11 cellular contexts compared by ENCODE assay signal in the genomic region with DNA sequence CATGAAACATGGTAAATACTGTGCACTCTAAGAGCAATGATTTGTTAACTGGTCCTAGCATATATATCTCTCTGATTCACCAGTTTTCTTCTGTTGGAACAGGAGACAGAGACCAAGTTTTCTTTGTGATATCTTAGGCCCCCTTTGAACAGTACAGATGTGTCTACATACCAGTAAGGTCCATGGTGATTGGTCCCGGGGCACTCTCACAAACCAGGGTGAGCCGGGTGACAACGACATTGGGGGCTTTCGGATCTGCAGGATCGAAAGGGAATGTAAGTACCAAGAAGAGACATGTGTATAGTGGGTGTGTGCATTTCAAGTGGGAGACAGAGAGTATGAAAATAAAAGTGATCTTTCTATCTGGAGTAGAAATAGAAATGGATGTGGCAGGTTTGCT. TPM values are rescaled to one million over a fixed set of nuclear protein-coding genes. Genes with fewer than 3 reads are reported as not detected.
DNase-seq lines count a peak whose midpoint lies in the region; ATAC-seq and TF ChIP-seq lines count a peak whose summit lies in the region.
"Had no signal": no experiment of that assay in that cellular context is flagged by ENCODE, and none has a peak within 500 bp of the region (broad histone marks: within the 10 kb centered on the region; RNA-seq: fewer than 3 reads in every experiment).

No MANE protein-coding gene starts in this region.

- H3K4me3 Mint-ChIP-seq in MCF 10A (ENCODE audit: unreplicated experiment) = no peak overlapping the region
- H3K4me3 Mint-ChIP-seq in activated T-helper 1 cell treated with anti-CD3 and anti-CD28 coated beads, Interleukin-12 subunit alpha, Interleukin-12 subunit beta, Interleukin-2, Interleukin-4 antibody, amounts not matched to agents 30 ng/mL and 10 ng/mL and 1 ng/mL, durations not matched to agents 14 hours and 24 hours and 36 hours = peak overlapping the region; percentile 79

- H3K36me3 Mint-ChIP-seq in MCF 10A (ENCODE audit: insufficient read depth, unreplicated experiment) = peaks cover 6% of the 10 kb centered on the region
- H3K36me3 Mint-ChIP-seq in activated T-helper 1 cell treated with anti-CD3 and anti-CD28 coated beads, Interleukin-12 subunit alpha, Interleukin-12 subunit beta, Interleukin-2, Interleukin-4 antibody, amounts not matched to agents 30 ng/mL and 10 ng/mL and 1 ng/mL, durations not matched to agents 14 hours and 24 hours and 36 hours (ENCODE audit: low read depth) = peaks cover 67% of the 10 kb centered on the region

- no peak overlapping the region for H3K14ac ChIP-seq in mesenchymal stem cell (ENCODE audit: low read length in 2 of 2)

- H4K8ac ChIP-seq in mesenchymal stem cell (ENCODE audit: low read length) = no peak overlapping the region

- H3K27me3 Mint-ChIP-seq in MCF 10A (ENCODE audit: insufficient read depth, unreplicated experiment) = no peaks in the 10 kb centered on the region
- H3K27me3 Mint-ChIP-seq in activated T-helper 1 cell treated with anti-CD3 and anti-CD28 coated beads, Interleukin-12 subunit alpha, Interleukin-12 subunit beta, Interleukin-2, Interleukin-4 antibody, amounts not matched to agents 30 ng/mL and 10 ng/mL and 1 ng/mL, durations not matched to agents 14 hours and 24 hours and 36 hours (ENCODE audit: insufficient read depth) = no peaks in the 10 kb centered on the region

- no peak overlapping the region for H3K4me2 ChIP-seq in mammary epithelial cell (ENCODE audit: insufficient read depth, low read depth, low read length)
- H3K4me2 ChIP-seq in mesenchymal stem cell (ENCODE audit: low read length, poor library complexity, severe bottlenecking) = no peak overlapping the region

- H3K27ac ChIP-seq in mammary epithelial cell (ENCODE audit: insufficient read depth, low read depth, low read length) (no peak overlapping the region), mesenchymal stem cell (ENCODE audit: low read length, poor library complexity, severe bottlenecking) (no peak overlapping the region), tibial nerve (peak overlapping the region in 3 of 4 donors; percentile 46 to 79 (median 73)), prostate gland (peak overlapping the region in 1 of 2 donors; percentile 15)

- CTCF ChIA-PET in MCF 10A (lab: Yijun Ruan, JAX) (no interaction called here), mammary epithelial cell (lab: Charles Lee; ENCODE audit: low non-redundant PET) (no interaction called here)

- ATAC-seq in HG02642 (IDR thresholded peaks at IDR 0.05; ENCODE audit: poor library complexity, unreplicated experiment) = no peak

- peak overlapping the region; percentile 44 to 84 for H3K18ac ChIP-seq in mesenchymal stem cell (ENCODE audit: low read depth in 1 of 2, low read length in 2 of 2)

- H3K4me3 ChIP-seq in mammary epithelial cell (replicated peaks in 1 of 3; ENCODE audit: insufficient read depth in 1 of 3, low read depth in 2 of 3, low read length in 3 of 3) (no peak overlapping the region), mesenchymal stem cell (ENCODE audit: insufficient read depth in 1 of 2, low read depth in 1 of 2, low read length in 2 of 2) (no peak overlapping the region), tibial nerve (no peak overlapping the region), prostate gland (no peak overlapping the region)

- dilution Hi-C loops in mammary epithelial cell (cut with HindIII; ENCODE audit: low sequenced_read_pairs) = no loop called here

- H3K27me3 ChIP-seq in mammary epithelial cell (ENCODE audit: insufficient read depth, low read length) (no peaks in the 10 kb centered on the region), mesenchymal stem cell (ENCODE audit: control insufficient read depth in 1 of 2, insufficient read depth in 1 of 2, low read length in 2 of 2) (no peaks in the 10 kb centered on the region), tibial nerve (no peaks in the 10 kb centered on the region), prostate gland (replicated peaks; ENCODE audit: insufficient read depth) (no peaks in the 10 kb centered on the region)

- H3K9me3 ChIP-seq in mammary epithelial cell (replicated peaks; ENCODE audit: insufficient read depth, low read length) (no peaks in the 10 kb centered on the region), mesenchymal stem cell (ENCODE audit: control insufficient read depth, low read length) (no peaks in the 10 kb centered on the region), tibial nerve (no peaks in the 10 kb centered on the region), prostate gland (no peaks in the 10 kb centered on the region)

- TF ChIP-seq POLR2A in tibial nerve (IDR thresholded peaks at IDR 0.05) (no peak), prostate gland (IDR thresholded peaks at IDR 0.05) (no peak)

- H3K4ac ChIP-seq in mesenchymal stem cell (ENCODE audit: low read depth in 1 of 2, low read length in 2 of 2) = no peak overlapping the region

- peak overlapping the region; percentile 73 for H4K91ac ChIP-seq in mesenchymal stem cell (ENCODE audit: low read length)

- H3K79me1 ChIP-seq in mesenchymal stem cell (replicated peaks; ENCODE audit: low read length, poor library complexity, severe bottlenecking) = no peaks in the 10 kb centered on the region

- H2BK5ac ChIP-seq in mesenchymal stem cell (ENCODE audit: low read depth, low read length, poor library complexity, severe bottlenecking) = no peak overlapping the region

- peak overlapping the region; percentile 90 for H2AK5ac ChIP-seq in mesenchymal stem cell (ENCODE audit: low read length, severe bottlenecking)

- TF ChIP-seq CTCF in MCF 10A (IDR thresholded peaks at IDR 0.05; ENCODE audit: unreplicated experiment) (no peak), mammary epithelial cell (conservative IDR thresholded peaks at IDR 0.05 in 1 of 2, IDR thresholded peaks at IDR 0.05 in 1 of 2; ENCODE audit: extremely low read depth in 1 of 2, insufficient read depth in 1 of 2, low read depth in 1 of 2, low read length in 2 of 2) (no peak), tibial nerve (IDR thresholded peaks at IDR 0.05) (no peak), prostate gland (IDR thresholded peaks at IDR 0.05) (no peak)

- H3K23ac ChIP-seq in mesenchymal stem cell (ENCODE audit: low read length in 2 of 2) = no peak overlapping the region

- H3K4me1 ChIP-seq in mammary epithelial cell (ENCODE audit: insufficient read depth, low read length) = peaks cover 45% of the 10 kb centered on the region
- H3K4me1 ChIP-seq in mesenchymal stem cell (ENCODE audit: control insufficient read depth, insufficient read depth, low read depth, low read length) = peaks cover 8% of the 10 kb centered on the region
- H3K4me1 ChIP-seq in tibial nerve = peaks cover 0 to 51% (median 35%) of the 10 kb centered on the region in 4 donors
- no peaks in the 10 kb centered on the region for H3K4me1 ChIP-seq in prostate gland (replicated peaks)

- no peak for TF ChIP-seq EP300 in tibial nerve (IDR thresholded peaks at IDR 0.05)

- POLR2A ChIA-PET in MCF 10A (lab: Yijun Ruan, JAX) = no interaction called here

- peaks cover 20% of the 10 kb centered on the region for H3K36me3 ChIP-seq in mammary epithelial cell (ENCODE audit: insufficient read depth, low read length)
- H3K36me3 ChIP-seq in mesenchymal stem cell (ENCODE audit: control insufficient read depth in 1 of 2, insufficient read depth in 2 of 2, low read depth in 1 of 2, low read length in 2 of 2) = no peaks in the 10 kb centered on the region
- H3K36me3 ChIP-seq in tibial nerve = no peaks in the 10 kb centered on the region
- H3K36me3 ChIP-seq in prostate gland = no peaks in the 10 kb centered on the region

- H3K27ac Mint-ChIP-seq in MCF 10A (ENCODE audit: low read depth, unreplicated experiment) = peak overlapping the region; percentile 77
- peak overlapping the region; percentile 99 for H3K27ac Mint-ChIP-seq in activated T-helper 1 cell treated with anti-CD3 and anti-CD28 coated beads, Interleukin-12 subunit alpha, Interleukin-12 subunit beta, Interleukin-2, Interleukin-4 antibody, amounts not matched to agents 30 ng/mL and 10 ng/mL and 1 ng/mL, durations not matched to agents 14 hours and 24 hours and 36 hours

- no peak overlapping the region for H3K9ac ChIP-seq in mammary epithelial cell (ENCODE audit: insufficient read depth, low read length)
- H3K9ac ChIP-seq in mesenchymal stem cell (ENCODE audit: low read length) = no peak overlapping the region

- WGBS in mammary epithelial cell (ENCODE audit: low coverage, missing lambda C conversion rate) = 94% methylated on average over 5 of the region's 5 CpGs
- 96% methylated on average over 5 of the region's 5 CpGs for WGBS in mesenchymal stem cell
- 93 to 96% methylated on average over 5 of the region's 5 CpGs for WGBS in tibial nerve, 2 donors
- 97% methylated on average over 5 of the region's 5 CpGs for WGBS in prostate gland

- peak overlapping the region; percentile 12 to 61 for H2BK12ac ChIP-seq in mesenchymal stem cell (ENCODE audit: low read length in 2 of 2)

- BruUV-seq in MCF 10A (replicated peaks; lab: Mats Ljungman, UMichigan) (no TSS peak), mammary epithelial cell (replicated peaks; lab: Mats Ljungman, UMichigan) (no TSS peak)

- in situ Hi-C loops in mammary epithelial cell (cut with MboI; ENCODE audit: low sequenced_read_pairs in 2 of 2) = no loop called here

- no peaks in the 10 kb centered on the region for H3K9me3 Mint-ChIP-seq in MCF 10A (ENCODE audit: unreplicated experiment)
- no peaks in the 10 kb centered on the region for H3K9me3 Mint-ChIP-seq in activated T-helper 1 cell treated with anti-CD3 and anti-CD28 coated beads, Interleukin-12 subunit alpha, Interleukin-12 subunit beta, Interleukin-2, Interleukin-4 antibody, amounts not matched to agents 30 ng/mL and 10 ng/mL and 1 ng/mL, durations not matched to agents 14 hours and 24 hours and 36 hours

- DNase-seq in MCF 10A (ENCODE audit: unreplicated experiment) (no peak), mammary epithelial cell (no peak), mesenchymal stem cell (no peak), tibial nerve (ENCODE audit: low spot score in 2 of 2) (no peak), prostate gland (ENCODE audit: low spot score) (no peak), retina (no peak)
- no peak for DNase-seq in activated T-helper 1 cell treated with anti-CD3 and anti-CD28 coated beads, Interleukin-12 subunit alpha, Interleukin-12 subunit beta, Interleukin-2, Interleukin-4 antibody, amounts not matched to agents 30 ng/mL and 10 ng/mL and 1 ng/mL, durations not matched to agents 14 hours and 24 hours and 36 hours (ENCODE audit: low spot score)
- DNase-seq: NCI-H1436, SHP77 treated with DMSO at 0.1 percent for 48 hours had no signal

- peaks cover 50% of the 10 kb centered on the region for H3K4me1 Mint-ChIP-seq in MCF 10A (ENCODE audit: insufficient read depth, unreplicated experiment)
- peaks cover 98% of the 10 kb centered on the region for H3K4me1 Mint-ChIP-seq in activated T-helper 1 cell treated with anti-CD3 and anti-CD28 coated beads, Interleukin-12 subunit alpha, Interleukin-12 subunit beta, Interleukin-2, Interleukin-4 antibody, amounts not matched to agents 30 ng/mL and 10 ng/mL and 1 ng/mL, durations not matched to agents 14 hours and 24 hours and 36 hours (ENCODE audit: low read depth)

- H3K79me2 ChIP-seq in mammary epithelial cell (ENCODE audit: insufficient read depth, low read length) = peaks cover 37% of the 10 kb centered on the region

- no peaks in the 10 kb centered on the region for H4K20me1 ChIP-seq in mammary epithelial cell (ENCODE audit: insufficient read depth, low read length)

- no peak overlapping the region for H2BK15ac ChIP-seq in mesenchymal stem cell (ENCODE audit: low read depth, poor library complexity, severe bottlenecking)

- H2AFZ ChIP-seq in mammary epithelial cell (ENCODE audit: low read depth, low read length) (no peak overlapping the region), mesenchymal stem cell (ENCODE audit: low read depth, low read length) (no peak overlapping the region)

- intact Hi-C loops in MCF 10A (cut with micrococcal nuclease) (no loop called here), mammary epithelial cell (cut with micrococcal nuclease) (loop anchor here (5.0 kb wide), 1 partner anchor 177 kb away; a partner anchor contains a TSS), prostate gland (cut with DNase I) (loop anchor here (5.0 kb wide), 1 partner anchor 43 kb away; no protein-coding TSS in a partner anchor)
- intact Hi-C loops in activated T-helper 1 cell treated with anti-CD3 and anti-CD28 coated beads, Interleukin-12 subunit alpha, Interleukin-12 subunit beta, Interleukin-2, Interleukin-4 antibody, amounts not matched to agents 30 ng/mL and 10 ng/mL and 1 ng/mL, durations not matched to agents 14 hours and 24 hours and 36 hours (cut with micrococcal nuclease) = loop anchor here (1.0 to 5.0 kb wide), 7 partner anchors 17 to 727 kb away; no protein-coding TSS in a partner anchor

- H2BK120ac ChIP-seq in mesenchymal stem cell (ENCODE audit: low read depth, low read length) = peak overlapping the region; percentile 67

RNA-seq across cellular contexts. Expression of a gene that starts 11.3 kb away (rescaled TPM):
- total RNA-seq in MCF 10A (2022) = not detected in 2 replicates
- total RNA-seq in mammary epithelial cell = not detected
- polyA plus RNA-seq in mammary epithelial cell = 0.12 TPM
- polyA minus RNA-seq in mammary epithelial cell = not detected
- total RNA-seq in activated T-helper 1 cell treated with anti-CD3 and anti-CD28 coated beads, Interleukin-12 subunit alpha, Interleukin-12 subunit beta, Interleukin-2, Interleukin-4 antibody, amounts not matched to agents 30 ng/mL and 10 ng/mL and 1 ng/mL, durations not matched to agents 14 hours and 24 hours and 36 hours = 2.2 and 2.3 TPM in 2 replicates
- polyA plus RNA-seq in mesenchymal stem cell (2013, experiment 1 of 2) = 0.54 TPM
- polyA plus RNA-seq in mesenchymal stem cell (2013, experiment 2 of 2) = 0.11 TPM
- not detected for total RNA-seq in tibial nerve
- 1 to 10 TPM in 1 of 2 donors, under 1 TPM in 1; 0.57 to 2.3 TPM for total RNA-seq in prostate gland

RNA-seq across cellular contexts. Expression of a gene that starts 11.8 kb away (rescaled TPM):
- total RNA-seq in MCF 10A (2022) (2.3 and 7.7 TPM in 2 replicates), mammary epithelial cell (10 to 100 TPM in 1 of 2 donors, 1 to 10 TPM in 1; 5.0 to 24.0 TPM), tibial nerve (100 to 1,000 TPM in 2 of 4 donors, 10 to 100 TPM in 2; 63.8 to 112 (median 89.4) TPM), prostate gland (10 to 100 TPM; 40.2 to 65.9 TPM)
- 231 TPM for polyA plus RNA-seq in mammary epithelial cell
- 214 TPM for polyA minus RNA-seq in mammary epithelial cell
- 494 and 511 TPM in 2 replicates for total RNA-seq in activated T-helper 1 cell treated with anti-CD3 and anti-CD28 coated beads, Interleukin-12 subunit alpha, Interleukin-12 subunit beta, Interleukin-2, Interleukin-4 antibody, amounts not matched to agents 30 ng/mL and 10 ng/mL and 1 ng/mL, durations not matched to agents 14 hours and 24 hours and 36 hours
- 46.6 TPM for polyA plus RNA-seq in mesenchymal stem cell (2013, experiment 1 of 2)
- polyA plus RNA-seq in mesenchymal stem cell (2013, experiment 2 of 2) = 45.6 TPM

RNA-seq across cellular contexts. Expression of a gene that starts 23.2 kb away (rescaled TPM):
- total RNA-seq in MCF 10A (2022) (not detected in 2 replicates), mammary epithelial cell (not detected), tibial nerve (not detected), prostate gland (not detected)
- polyA plus RNA-seq in mammary epithelial cell = not detected
- not detected for polyA minus RNA-seq in mammary epithelial cell
- not detected in 2 replicates for total RNA-seq in activated T-helper 1 cell treated with anti-CD3 and anti-CD28 coated beads, Interleukin-12 subunit alpha, Interleukin-12 subunit beta, Interleukin-2, Interleukin-4 antibody, amounts not matched to agents 30 ng/mL and 10 ng/mL and 1 ng/mL, durations not matched to agents 14 hours and 24 hours and 36 hours
- not detected for polyA plus RNA-seq in mesenchymal stem cell (2013, experiment 1 of 2)
- not detected for polyA plus RNA-seq in mesenchymal stem cell (2013, experiment 2 of 2)
- total RNA-seq: kidney epithelial cell had no signal

Comparison
In these comparisons a context has a peak if more than half of its experiments do, and no peak if none do; other contexts are left out.
1. H3K27ac ChIP-seq: peak in tibial nerve (3 of 4); none in mammary epithelial cell (single experiment) and mesenchymal stem cell (single experiment).